11 cellular contexts compared by ENCODE assay signal in the genomic region with DNA sequence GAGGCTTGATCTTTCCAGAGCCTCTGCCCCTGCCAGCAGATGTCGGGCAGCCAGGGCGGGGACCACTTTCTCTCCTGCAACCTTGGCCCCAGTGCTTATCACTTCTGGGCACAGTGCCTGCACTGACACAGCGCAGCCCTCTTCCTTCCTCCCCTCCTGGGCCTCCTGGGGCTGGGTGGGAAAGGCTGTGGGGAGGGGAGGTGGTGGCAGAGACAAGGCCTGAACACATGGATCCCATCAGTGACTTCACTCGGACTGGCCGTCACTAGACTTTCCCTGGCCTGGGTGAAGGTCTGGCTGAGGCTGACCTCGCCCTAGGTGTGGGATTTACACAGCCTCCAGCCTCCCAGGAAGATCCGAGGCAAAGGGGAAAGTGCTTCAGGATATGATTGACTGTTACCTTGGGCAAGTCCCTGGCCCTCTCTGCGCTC.
A peak's percentile ranks its signal among the peaks of the same experiment; 100 is the strongest.
DNase-seq lines count a peak whose midpoint lies in the region; ATAC-seq and TF ChIP-seq lines count a peak whose summit lies in the region.
"Had no signal": no experiment of that assay in that cellular context is flagged by ENCODE, and none has a peak within 500 bp of the region (broad histone marks: within the 10 kb centered on the region; RNA-seq: fewer than 3 reads in every experiment).

No MANE protein-coding gene starts in this region.

- H3K4me3 ChIP-seq in heart left ventricle = no peak overlapping the region
- H3K4me3 ChIP-seq in OCI-LY7 (ENCODE audit: low read depth, low read length, poor library complexity, severe bottlenecking) = no peak overlapping the region

- DNase-seq in CMK (ENCODE audit: low read depth) = peak; percentile 85
- peak; percentile 69 for DNase-seq in UCSD-AML1 (lab: John Stamatoyannopoulos, UW; ENCODE audit: unreplicated experiment)
- DNase-seq in heart left ventricle = peak; percentile 65 to 85 (median 83)
- DNase-seq in posterior vena cava (ENCODE audit: low spot score) = peak; percentile 91
- DNase-seq in NCI-H1048 (lab: John Stamatoyannopoulos, UW) = no peak
- DNase-seq in OCI-LY7 (ENCODE audit: low spot score) = no peak
- no peak for DNase-seq in SHP77 treated with DMSO at 0.1 percent for 48 hours (lab: John Stamatoyannopoulos, UW)
- DNase-seq in 8988T = no peak
- DNase-seq: Caco-2, Karpas-422, NCI-H524 had no signal

- CTCF ChIA-PET in OCI-LY7 (lab: Charles Lee; ENCODE audit: unreplicated experiment) = no interaction called here

- H3K27ac ChIP-seq in heart left ventricle (peak overlapping the region in 11 of 12 donors; percentile 63 to 85 (median 74)), OCI-LY7 (ENCODE audit: low read depth, low read length, poor library complexity, severe bottlenecking) (no peak overlapping the region)

- H3K27me3 ChIP-seq in heart left ventricle = no peaks in the 10 kb centered on the region

- no peak overlapping the region for H2AFZ ChIP-seq in OCI-LY7 (ENCODE audit: low read length)

- WGBS in heart left ventricle, 4 donors = 22 to 34% (median 30%) methylated on average over 5 to 8 of the region's 8 CpGs

- intact Hi-C loops in heart left ventricle (cut with DNase I) = loop anchor here in 2 of 10 donors (5.0 kb wide), 2 partner anchors 50 to 70 kb away; partner anchors contain the start of gene LRRC32 (in 1 of the 2)
- intact Hi-C loops in posterior vena cava (cut with DNase I) = no loop called here
- intact Hi-C loops in OCI-LY7 (cut with micrococcal nuclease; ENCODE audit: unreplicated experiment) = no loop called here

- H4K20me1 ChIP-seq in OCI-LY7 (ENCODE audit: insufficient read depth, low read length) = no peaks in the 10 kb centered on the region

- no peak for TF ChIP-seq POLR2A in heart left ventricle (IDR thresholded peaks at IDR 0.05)

- H3K4me1 ChIP-seq in heart left ventricle (peaks cover 11 to 66% (median 42%) of the 10 kb centered on the region in 12 donors), OCI-LY7 (ENCODE audit: insufficient read depth, low read length, poor library complexity, severe bottlenecking) (peaks cover 18% of the 10 kb centered on the region)
- H3K4me1 ChIP-seq: Caco-2 had no signal

- ATAC-seq in heart left ventricle = peak; percentile 39 to 76 (median 58)

- no peaks in the 10 kb centered on the region for H3K36me3 ChIP-seq in heart left ventricle
- no peaks in the 10 kb centered on the region for H3K36me3 ChIP-seq in OCI-LY7 (ENCODE audit: insufficient read depth, low read length)

- no peaks in the 10 kb centered on the region for H3K9me2 ChIP-seq in OCI-LY7 (ENCODE audit: insufficient read depth, low read length)

- POLR2A ChIA-PET in OCI-LY7 (lab: Charles Lee) = no interaction called here

- BruUV-seq in OCI-LY7 (replicated peaks; lab: Mats Ljungman, UMichigan) = no TSS peak

- H3K79me2 ChIP-seq in OCI-LY7 (ENCODE audit: insufficient read depth, low read depth, low read length) = no peaks in the 10 kb centered on the region

- TF ChIP-seq CTCF in heart left ventricle (IDR thresholded peaks at IDR 0.05) = peak in 1 of 12 donors; percentile 13
- no peak for TF ChIP-seq CTCF in OCI-LY7 (conservative IDR thresholded peaks at IDR 0.05; ENCODE audit: low read length)

- no peak overlapping the region for H3K4me2 ChIP-seq in OCI-LY7 (ENCODE audit: low read length)

- no peaks in the 10 kb centered on the region for H3K9me3 ChIP-seq in heart left ventricle
- no peaks in the 10 kb centered on the region for H3K9me3 ChIP-seq in OCI-LY7 (ENCODE audit: low read length)

Comparison
In these comparisons a context has a peak if more than half of its experiments do, and no peak if none do; other contexts are left out.
1. DNase-seq: peak in CMK (single experiment), UCSD-AML1 (single experiment), heart left ventricle (5 of 5) and posterior vena cava (single experiment); none in NCI-H1048 (single experiment), OCI-LY7 (single experiment), SHP77 treated with DMSO at 0.1 percent for 48 hours (single experiment) and 8988T (single experiment).